In genomic region chr6:34459899-34460593, GRCh38 we compare ENCODE assay signal across 8 cellular contexts. TPM values are rescaled to one million over a fixed set of nuclear protein-coding genes. Genes with fewer than 3 reads are reported as not detected.
A peak's percentile ranks its signal among the peaks of the same experiment; 100 is the strongest.
DNase-seq lines count a peak whose midpoint lies in the region; ATAC-seq and TF ChIP-seq lines count a peak whose summit lies in the region.

No MANE protein-coding gene starts in this region.

- peak; percentile 23 to 73 (median 52) for DNase-seq in CD4-positive, CD25-positive, alpha-beta regulatory T cell
- DNase-seq in PC-9 (no peak), activated T-helper 1 cell treated with Interleukin-2 at 50 U/mL for 16 hours (ENCODE audit: low read depth) (peak; percentile 17), germinal center (ENCODE audit: low spot score) (peak; percentile 58), retinal pigment epithelial cell (ENCODE audit: low read depth) (no peak)

- CTCF ChIA-PET in HEK293 (lab: Yijun Ruan, JAX) (interaction anchor here (0.5 to 5.5 kb wide), 48 partner anchors 8 to 780 kb away, joined by 3 to 138 read pairs (median 4); partner anchors contain the start of gene SMIM29), PC-9 (lab: Charles Lee) (interaction anchor here (0.8 to 1.0 kb wide), 2 partner anchors 148 to 149 kb away, joined by 3 to 4 read pairs; no protein-coding TSS in a partner anchor)

- no peaks in the 10 kb centered on the region for H3K36me3 Mint-ChIP-seq in CD4-positive, CD25-positive, alpha-beta regulatory T cell

- H3K4me3 Mint-ChIP-seq in CD4-positive, CD25-positive, alpha-beta regulatory T cell: no peak overlapping the region

- H3K4me3 ChIP-seq in CD4-positive, CD25-positive, alpha-beta regulatory T cell (ENCODE audit: low read depth, low read length): no peak overlapping the region
- no peak overlapping the region for H3K4me3 ChIP-seq in HEK293 (ENCODE audit: low read depth, low read length)
- H3K4me3 ChIP-seq in PC-9: no peak overlapping the region
- no peak overlapping the region for H3K4me3 ChIP-seq in retinal pigment epithelial cell (ENCODE audit: low read length)

- H3K9me3 ChIP-seq in CD4-positive, CD25-positive, alpha-beta regulatory T cell (ENCODE audit: control insufficient read depth in 2 of 2, low read length in 2 of 2): no peaks in the 10 kb centered on the region
- H3K9me3 ChIP-seq in HEK293 (ENCODE audit: control insufficient read depth, insufficient read depth, low read depth, low read length): no peaks in the 10 kb centered on the region
- H3K9me3 ChIP-seq in PC-9 (ENCODE audit: insufficient read depth, low read depth): no peaks in the 10 kb centered on the region

- peak; percentile 56 to 71 for ATAC-seq in CD4-positive, CD25-positive, alpha-beta regulatory T cell (ENCODE audit: low read depth in 2 of 2)
- ATAC-seq in GM19397 (IDR thresholded peaks at IDR 0.05; ENCODE audit: unreplicated experiment) (no peak), HG03196 (IDR thresholded peaks at IDR 0.05; ENCODE audit: unreplicated experiment) (no peak)

- H2AFZ ChIP-seq in PC-9: no peak overlapping the region

- no peaks in the 10 kb centered on the region for H3K79me2 ChIP-seq in PC-9 (ENCODE audit: low read depth)

- H3F3A ChIP-seq in PC-9 (ENCODE audit: insufficient read depth, low read depth): peaks cover 41% of the 10 kb centered on the region

- H3K4me2 ChIP-seq in PC-9: no peak overlapping the region

- no peaks in the 10 kb centered on the region for H4K20me1 ChIP-seq in PC-9 (ENCODE audit: insufficient read depth)

- BruUV-seq in PC-9 (replicated peaks; lab: Mats Ljungman, UMichigan): no TSS peak

- peaks cover 29% of the 10 kb centered on the region for H3K27me3 Mint-ChIP-seq in CD4-positive, CD25-positive, alpha-beta regulatory T cell

- H3K27ac Mint-ChIP-seq in CD4-positive, CD25-positive, alpha-beta regulatory T cell: no peak overlapping the region

- POLR2A ChIA-PET in HEK293 (lab: Yijun Ruan, JAX) (interaction anchor here (1.5 kb wide), 1 partner anchor 34 kb away, joined by 3 read pairs; no protein-coding TSS in a partner anchor), PC-9 (lab: Charles Lee; ENCODE audit: unreplicated experiment) (interaction anchor here (0.6 kb wide), 1 partner anchor 184 kb away, joined by 3 read pairs; no protein-coding TSS in a partner anchor)

- H3K9me2 ChIP-seq in PC-9 (ENCODE audit: insufficient read depth): no peaks in the 10 kb centered on the region

- H3K27me3 ChIP-seq in CD4-positive, CD25-positive, alpha-beta regulatory T cell (ENCODE audit: control insufficient read depth, insufficient read depth, low read length): peaks cover 4% of the 10 kb centered on the region
- no peaks in the 10 kb centered on the region for H3K27me3 ChIP-seq in PC-9 (ENCODE audit: insufficient read depth, low read depth)

- no peak overlapping the region for H3K27ac ChIP-seq in CD4-positive, CD25-positive, alpha-beta regulatory T cell (ENCODE audit: insufficient read depth, low read length, poor library complexity, severe bottlenecking)
- H3K27ac ChIP-seq in HEK293 (ENCODE audit: extremely low read depth, low read depth, low read length) (no peak overlapping the region), PC-9 (no peak overlapping the region)

- peak; percentile 57 for TF ChIP-seq CTCF in HEK293 (tag by site-specific recombination; IDR thresholded peaks at IDR 0.05)
- peak; percentile 86 for TF ChIP-seq CTCF in PC-9 (conservative IDR thresholded peaks at IDR 0.05)
- peak; percentile 76 for TF ChIP-seq CTCF in retinal pigment epithelial cell (conservative IDR thresholded peaks at IDR 0.05; ENCODE audit: low read depth, low read length)

- no peaks in the 10 kb centered on the region for H3K4me1 ChIP-seq in CD4-positive, CD25-positive, alpha-beta regulatory T cell (ENCODE audit: control insufficient read depth, insufficient read depth, low read length, poor library complexity, severe bottlenecking)
- H3K4me1 ChIP-seq in HEK293 (ENCODE audit: control insufficient read depth, insufficient read depth, low read length) (no peaks in the 10 kb centered on the region), PC-9 (replicated peaks; ENCODE audit: insufficient read depth) (peaks cover 15% of the 10 kb centered on the region)

- intact Hi-C loops in PC-9 (cut with micrococcal nuclease; ENCODE audit: unreplicated experiment): loop anchor here (5.0 to 10.0 kb wide), 3 partner anchors 67 to 685 kb away; partner anchors contain the start of genes SNRPC and TCP11

- no peaks in the 10 kb centered on the region for H3K9me3 Mint-ChIP-seq in CD4-positive, CD25-positive, alpha-beta regulatory T cell

- H3K4me1 Mint-ChIP-seq in CD4-positive, CD25-positive, alpha-beta regulatory T cell: peaks cover 0 to 1% (median under 1%) of the 10 kb centered on the region in 4 donors

- no peaks in the 10 kb centered on the region for H3K36me3 ChIP-seq in CD4-positive, CD25-positive, alpha-beta regulatory T cell (ENCODE audit: control insufficient read depth, insufficient read depth, low read length)
- H3K36me3 ChIP-seq in HEK293 (ENCODE audit: control insufficient read depth in 2 of 2, insufficient read depth in 1 of 2, low read length in 2 of 2) (no peaks in the 10 kb centered on the region), PC-9 (ENCODE audit: low read depth) (no peaks in the 10 kb centered on the region)

TF ChIP-seq in HEK293, 187 proteins besides CTCF, POLR2A, EP300 and RAD21:
- no peak for TF ChIP-seq ZFP69B (tag by site-specific recombination; IDR thresholded peaks at IDR 0.05)
- no peak for TF ChIP-seq ZNF707 (tag by site-specific recombination; IDR thresholded peaks at IDR 0.05)
- TF ChIP-seq EGR2 (tag by site-specific recombination; IDR thresholded peaks at IDR 0.05; ENCODE audit: low read depth): no peak
- TF ChIP-seq ZNF654 (tag by site-specific recombination; IDR thresholded peaks at IDR 0.05; ENCODE audit: low read depth): peak; percentile 96
- TF ChIP-seq ZNF335 (tag by site-specific recombination; conservative IDR thresholded peaks at IDR 0.05): no peak
- 0 out of 2 replicates have a peak, but pooled peaks have one; percentile 9 for TF ChIP-seq ZBTB6 (tag by site-specific recombination; IDR thresholded peaks at IDR 0.05)
- TF ChIP-seq ATF2 (tag by site-specific recombination; IDR thresholded peaks at IDR 0.05; ENCODE audit: low read depth): no peak
- TF ChIP-seq ZNF580 (tag by site-specific recombination; IDR thresholded peaks at IDR 0.05): peak; percentile 75

RNA-seq across cellular contexts. Expression of gene PACSIN1, which starts 5.8 kb away (rescaled TPM):
- total RNA-seq in CD4-positive, CD25-positive, alpha-beta regulatory T cell: 1.7 TPM
- under 1 TPM; 0.14 to 0.81 (median 0.27) TPM for polyA plus RNA-seq in CD4-positive, CD25-positive, alpha-beta regulatory T cell
- total RNA-seq in PC-9 (2021): 5.0 and 6.4 TPM in 2 replicates

RNA-seq across cellular contexts. Expression of gene RPS10, which starts 34.2 kb away (rescaled TPM):
- 1,546 TPM for total RNA-seq in CD4-positive, CD25-positive, alpha-beta regulatory T cell
- polyA plus RNA-seq in CD4-positive, CD25-positive, alpha-beta regulatory T cell: 1,000 to 10,000 TPM; 1,432 to 2,034 (median 1,717) TPM
- total RNA-seq in PC-9 (2021): 1,786 and 2,008 TPM in 2 replicates

Comparison
In these comparisons a context has a peak if more than half of its experiments do, and no peak if none do; other contexts are left out.
1. ATAC-seq: peak in CD4-positive, CD25-positive, alpha-beta regulatory T cell (2 of 2); none in GM19397 (single experiment) and HG03196 (single experiment).
2. DNase-seq: peak in CD4-positive, CD25-positive, alpha-beta regulatory T cell (3 of 3), activated T-helper 1 cell treated with Interleukin-2 at 50 U/mL for 16 hours (single experiment) and germinal center (single experiment); none in PC-9 (0 of 2) and retinal pigment epithelial cell (single experiment).
3. Peak in every context shown above with its lines, with median percentiles within 50 percentile points of each other: CTCF ChIP-seq.